10 cellular contexts compared by ENCODE assay signal in genomic region chr5:72013741-72014703, GRCh38.
A peak's percentile ranks its signal among the peaks of the same experiment; 100 is the strongest.
DNase-seq lines count a peak whose midpoint lies in the region; ATAC-seq and TF ChIP-seq lines count a peak whose summit lies in the region.
"Had no signal": no experiment of that assay in that cellular context is flagged by ENCODE, and none has a peak within 500 bp of the region (broad histone marks: within the 10 kb centered on the region; RNA-seq: fewer than 3 reads in every experiment).

No MANE protein-coding gene starts in this region.

- H3K23ac ChIP-seq in IMR-90 (ENCODE audit: low read depth, low read length) = no peak overlapping the region
- H3K23ac ChIP-seq in neuronal stem cell (ENCODE audit: low read depth, low read length, poor library complexity) = no peak overlapping the region

- H2AK5ac ChIP-seq in IMR-90 (ENCODE audit: low read depth, low read length) (no peak overlapping the region), neuronal stem cell (ENCODE audit: low read depth, low read length) (no peak overlapping the region)

- H3K14ac ChIP-seq in IMR-90 (replicated peaks; ENCODE audit: low read depth, low read length) (no peak overlapping the region), neuronal stem cell (ENCODE audit: low read length) (no peak overlapping the region)

- intact Hi-C loops in IMR-90 (cut with micrococcal nuclease) (no loop called here), dorsolateral prefrontal cortex (cut with DNase I) (no loop called here), PC-9 (cut with micrococcal nuclease; ENCODE audit: unreplicated experiment) (no loop called here)

- dilution Hi-C loops in IMR-90 (cut with HindIII; ENCODE audit: low sequenced_read_pairs, unreplicated experiment) = no loop called here

- H2BK20ac ChIP-seq in IMR-90 (ENCODE audit: low read depth, low read length) = no peak overlapping the region

- H3K4me1 ChIP-seq in IMR-90 (ENCODE audit: control insufficient read depth, insufficient read depth, low read length) (no peaks in the 10 kb centered on the region), neuronal stem cell (ENCODE audit: control insufficient read depth in 2 of 2, insufficient read depth in 1 of 2, low read depth in 1 of 2, low read length in 2 of 2) (peaks cover 20 to 23% of the 10 kb centered on the region in 2 donors), PC-9 (replicated peaks; ENCODE audit: insufficient read depth) (no peaks in the 10 kb centered on the region)

- no peaks in the 10 kb centered on the region for H3K9me2 ChIP-seq in PC-9 (ENCODE audit: insufficient read depth)

- no peaks in the 10 kb centered on the region for H3K36me3 ChIP-seq in IMR-90 (ENCODE audit: control insufficient read depth, insufficient read depth, low read length)
- H3K36me3 ChIP-seq in neuronal stem cell (replicated peaks in 1 of 2; ENCODE audit: control insufficient read depth in 2 of 2, insufficient read depth in 2 of 2, low read length in 2 of 2) = no peaks in the 10 kb centered on the region
- no peaks in the 10 kb centered on the region for H3K36me3 ChIP-seq in PC-9 (ENCODE audit: low read depth)

- CTCF ChIA-PET in IMR-90 (lab: Yijun Ruan, JAX) (interaction anchor here (0.8 kb wide), 1 partner anchor 11 kb away, joined by 3 read pairs; no protein-coding TSS in a partner anchor), PC-9 (lab: Charles Lee) (interaction anchor here (0.6 kb wide), 1 partner anchor 231 kb away, joined by 4 read pairs; no protein-coding TSS in a partner anchor)

- WGBS in IMR-90 (ENCODE audit: extremely low coverage in 2 of 2, insufficient read length in 1 of 2), 2 experiments = no CpG with 5 or more reads among the region's 12 CpGs
- no CpG with 5 or more reads among the region's 12 CpGs for WGBS in neuronal stem cell (ENCODE audit: extremely low coverage in 2 of 2, insufficient read length in 2 of 2, insufficient replicate concordance in 1 of 2), 2 donors

- no peak overlapping the region for H2BK5ac ChIP-seq in IMR-90 (ENCODE audit: low read depth, low read length, poor library complexity, severe bottlenecking)
- no peak overlapping the region for H2BK5ac ChIP-seq in neuronal stem cell (ENCODE audit: low read length)

- TF ChIP-seq POLR2A in IMR-90 (IDR thresholded peaks at IDR 0.05; ENCODE audit: low read depth, low read length) = no peak

- H3K27me3 ChIP-seq in IMR-90 (ENCODE audit: control insufficient read depth, insufficient read depth, low read length) (peaks cover 14% of the 10 kb centered on the region), dorsolateral prefrontal cortex (no peaks in the 10 kb centered on the region), neuronal stem cell (ENCODE audit: control insufficient read depth in 3 of 3, insufficient read depth in 3 of 3, low read depth in 1 of 3, low read length in 3 of 3) (no peaks in the 10 kb centered on the region), PC-9 (ENCODE audit: insufficient read depth, low read depth) (no peaks in the 10 kb centered on the region)

- peak overlapping the region; percentile 56 for H2AFZ ChIP-seq in IMR-90 (replicated peaks; ENCODE audit: low read length, poor library complexity)
- H2AFZ ChIP-seq in neuronal stem cell (ENCODE audit: low read length) = peak overlapping the region; percentile 82
- no peak overlapping the region for H2AFZ ChIP-seq in PC-9

- in situ Hi-C loops in IMR-90 (cut with MboI; ENCODE audit: low sequenced_read_pairs) = no loop called here

- H4K5ac ChIP-seq in IMR-90 (ENCODE audit: low read depth, low read length) = no peak overlapping the region

- H3K9me1 ChIP-seq in IMR-90 (ENCODE audit: insufficient read depth, low read length) = 0 out of 2 replicates have a peak, but pooled peaks cover 3% of the 10 kb centered on the region

- H3K4ac ChIP-seq in IMR-90 (ENCODE audit: low read depth, low read length) = no peak overlapping the region
- H3K4ac ChIP-seq in neuronal stem cell (ENCODE audit: low read length) = no peak overlapping the region

- H2BK120ac ChIP-seq in IMR-90 (ENCODE audit: low read depth, low read length) = no peak overlapping the region
- no peak overlapping the region for H2BK120ac ChIP-seq in neuronal stem cell (ENCODE audit: low read depth, low read length)

- H3F3A ChIP-seq in PC-9 (ENCODE audit: insufficient read depth, low read depth) = no peaks in the 10 kb centered on the region

- no peak overlapping the region for H3K4me3 ChIP-seq in IMR-90 (ENCODE audit: insufficient read depth, low read depth, low read length)
- H3K4me3 ChIP-seq in dorsolateral prefrontal cortex = peak overlapping the region; percentile 7 to 62 (median 41)
- no peak overlapping the region for H3K4me3 ChIP-seq in neuronal stem cell (ENCODE audit: low read length in 2 of 2)
- no peak overlapping the region for H3K4me3 ChIP-seq in PC-9

- H2AK9ac ChIP-seq in IMR-90 (replicated peaks; ENCODE audit: low read depth, low read length, poor library complexity) = no peak overlapping the region

- H4K91ac ChIP-seq in IMR-90 (ENCODE audit: insufficient read depth, low read depth, low read length) (no peak overlapping the region), neuronal stem cell (ENCODE audit: low read depth, low read length, poor library complexity) (no peak overlapping the region)

- TF ChIP-seq CTCF in IMR-90 (conservative IDR thresholded peaks at IDR 0.05; ENCODE audit: low read depth, low read length) (no peak), dorsolateral prefrontal cortex (IDR thresholded peaks at IDR 0.05 in 54 of 56, conservative IDR thresholded peaks at IDR 0.05 in 2 of 56; ENCODE audit: low read depth in 1 of 56, partially characterized antibody in 56 of 56) (no peak), PC-9 (conservative IDR thresholded peaks at IDR 0.05) (no peak)

- no peak overlapping the region for H2BK12ac ChIP-seq in neuronal stem cell (ENCODE audit: low read length)

- DNase-seq in IMR-90 (peak; percentile 57), NCI-H345 treated with DMSO at 0.1 percent for 48 hours (lab: John Stamatoyannopoulos, UW; ENCODE audit: unreplicated experiment) (peak; percentile 39), dorsolateral prefrontal cortex (peak in 4 of 10 donors; percentile 55 to 85 (median 64)), neuronal stem cell (ENCODE audit: low spot score) (peak; percentile 80), NCI-H510A (lab: John Stamatoyannopoulos, UW) (no peak), PC-9 (no peak)
- DNase-seq: activated CD8-positive, alpha-beta memory T cell treated with anti-CD3 and anti-CD28 coated beads, Interleukin-2, amount 50 U/mL, for 48 hours; cortex of kidney had no signal

- no peak for TF ChIP-seq RAD21 in IMR-90 (IDR thresholded peaks at IDR 0.05; ENCODE audit: low read length)

- H4K20me1 ChIP-seq in IMR-90 (ENCODE audit: insufficient read depth, low read length) = no peaks in the 10 kb centered on the region
- no peaks in the 10 kb centered on the region for H4K20me1 ChIP-seq in PC-9 (ENCODE audit: insufficient read depth)

- no peak overlapping the region for H3K9ac ChIP-seq in IMR-90 (ENCODE audit: low read depth, low read length)
- no peak overlapping the region for H3K9ac ChIP-seq in neuronal stem cell (ENCODE audit: low read depth, low read length, poor library complexity)

- peak overlapping the region; percentile 49; the same call in 1 of the 2 replicates for H3K4me2 ChIP-seq in IMR-90 (ENCODE audit: low read depth, low read length)
- H3K4me2 ChIP-seq in neuronal stem cell (ENCODE audit: insufficient read depth, low read length, poor library complexity, severe bottlenecking) = peak overlapping the region; percentile 28
- no peak overlapping the region for H3K4me2 ChIP-seq in PC-9

- no TSS peak for BruUV-seq in IMR-90 (replicated peaks; lab: Mats Ljungman, UMichigan)
- BruUV-seq in PC-9 (replicated peaks; lab: Mats Ljungman, UMichigan) = no TSS peak

- H2BK15ac ChIP-seq in IMR-90 (ENCODE audit: low read depth, low read length) (no peak overlapping the region), neuronal stem cell (ENCODE audit: low read length) (no peak overlapping the region)

- H4K8ac ChIP-seq in IMR-90 (ENCODE audit: low read depth in 2 of 2, low read length in 2 of 2) (no peak overlapping the region), neuronal stem cell (ENCODE audit: low read depth, low read length) (no peak overlapping the region)

- H3K56ac ChIP-seq in IMR-90 (ENCODE audit: extremely low read depth, insufficient read depth, low read length) = no peak overlapping the region

- H3K27ac ChIP-seq in IMR-90 (ENCODE audit: insufficient read depth, low read length) (no peak overlapping the region), dorsolateral prefrontal cortex (peak overlapping the region; percentile 18 to 89 (median 77)), neuronal stem cell (replicated peaks; ENCODE audit: low read length) (peak overlapping the region; percentile 3), PC-9 (no peak overlapping the region)

- no peak overlapping the region for H3K18ac ChIP-seq in IMR-90 (ENCODE audit: low read depth, low read length)
- peak overlapping the region; percentile 39 for H3K18ac ChIP-seq in neuronal stem cell (ENCODE audit: low read length)

- POLR2A ChIA-PET in IMR-90 (lab: Charles Lee; ENCODE audit: unreplicated experiment) (no interaction called here), PC-9 (lab: Charles Lee; ENCODE audit: unreplicated experiment) (no interaction called here)

- H3K9me3 ChIP-seq in IMR-90 (ENCODE audit: control insufficient read depth, insufficient read depth, low read length) (no peaks in the 10 kb centered on the region), neuronal stem cell (replicated peaks in 1 of 2; ENCODE audit: control insufficient read depth in 2 of 2, insufficient read depth in 1 of 2, low read depth in 1 of 2, low read length in 2 of 2) (peaks cover 0 to 11% of the 10 kb centered on the region in 2 donors), PC-9 (ENCODE audit: insufficient read depth, low read depth) (no peaks in the 10 kb centered on the region)

- H3K79me2 ChIP-seq in PC-9 (ENCODE audit: low read depth) = no peaks in the 10 kb centered on the region

- peak; percentile 35; the same call in 1 of the 2 replicates for ATAC-seq in IMR-90 (ENCODE audit: low read depth)
- ATAC-seq in HG02642 (IDR thresholded peaks at IDR 0.05; ENCODE audit: poor library complexity, unreplicated experiment) = no peak
- ATAC-seq in GM21737 (IDR thresholded peaks at IDR 0.05; ENCODE audit: unreplicated experiment) = no peak

- H3K79me1 ChIP-seq in IMR-90 (ENCODE audit: low read depth in 1 of 2, low read length in 2 of 2) (no peaks in the 10 kb centered on the region), neuronal stem cell (ENCODE audit: low read depth, low read length) (no peaks in the 10 kb centered on the region)

TF ChIP-seq in IMR-90, 13 proteins besides CTCF, POLR2A, EP300 and RAD21:
- peak; percentile 91 for TF ChIP-seq RFX5 (IDR thresholded peaks at IDR 0.05; ENCODE audit: low read depth, low read length)
- no peak for TF ChIP-seq SMC3 (IDR thresholded peaks at IDR 0.05; ENCODE audit: low read depth, low read length)

Comparison
In these comparisons a context has a peak if more than half of its experiments do, and no peak if none do; other contexts are left out.
1. DNase-seq: peak in IMR-90 (single experiment), NCI-H345 treated with DMSO at 0.1 percent for 48 hours (single experiment) and neuronal stem cell (single experiment); none in NCI-H510A (single experiment) and PC-9 (0 of 2).
2. H3K27ac ChIP-seq: peak in dorsolateral prefrontal cortex (59 of 59) and neuronal stem cell (single experiment); none in IMR-90 (single experiment) and PC-9 (single experiment).
3. H3K4me3 ChIP-seq: peak in dorsolateral prefrontal cortex (59 of 59); none in IMR-90 (single experiment), neuronal stem cell (0 of 2) and PC-9 (single experiment).